In the genomic region with DNA sequence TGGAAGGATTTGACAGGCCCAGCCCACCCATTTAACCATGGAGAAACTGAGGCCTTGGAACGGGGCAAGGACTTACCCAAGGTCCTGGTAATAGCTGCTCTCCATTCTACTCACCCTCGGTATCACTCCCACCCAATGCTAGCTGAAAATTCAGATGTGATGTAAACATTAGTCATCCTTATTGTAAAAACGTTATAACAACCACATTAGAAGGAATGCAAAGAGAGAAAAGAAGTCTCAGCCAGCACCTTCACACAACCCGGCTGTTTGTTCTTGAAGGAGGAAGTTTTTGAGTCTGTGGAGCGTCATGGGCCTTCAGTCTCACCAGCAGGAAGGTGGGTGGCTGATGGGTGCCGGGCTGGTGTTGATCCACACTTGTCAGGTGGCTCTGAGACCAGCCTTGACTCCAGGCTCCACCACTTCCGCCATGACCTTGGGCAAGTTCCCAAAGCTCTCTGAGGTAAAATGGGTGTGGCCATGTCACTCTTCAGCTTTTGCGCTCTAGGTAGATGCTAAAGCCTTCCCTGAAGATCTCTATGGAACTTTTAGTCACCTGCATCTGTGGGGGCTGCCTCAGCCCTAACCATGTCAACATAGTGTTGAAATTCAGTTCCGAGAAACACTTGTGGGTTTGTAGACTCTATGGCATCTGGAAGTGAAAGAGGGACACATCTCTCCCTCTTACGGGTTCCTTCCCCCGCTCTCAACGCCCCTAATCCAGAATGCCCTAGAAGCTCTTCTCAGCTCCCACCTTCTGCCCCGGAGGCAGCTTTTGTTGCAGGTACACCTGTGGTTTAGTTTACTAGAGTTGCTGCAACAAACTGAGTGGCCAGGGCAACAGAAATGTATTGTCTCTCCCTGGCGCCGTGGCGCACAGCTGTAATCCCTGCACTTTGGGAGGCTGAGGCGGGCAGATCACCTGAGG, we compare ENCODE assay signal across 8 cellular contexts.
DNase-seq lines count a peak whose midpoint lies in the region; ATAC-seq lines count a peak whose summit lies in the region.

No MANE protein-coding gene starts in this region.

- in situ Hi-C loops in KBM-7 (cut with MboI; ENCODE audit: low pct_unique_long_range_greater_than_20kb, low sequenced_read_pairs) = no loop called here

- DNase-seq in KBM-7 (peak; percentile 43), inferior parietal cortex (ENCODE audit: extremely low spot score) (no peak), SHP77 treated with DMSO at 0.1 percent for 48 hours (lab: John Stamatoyannopoulos, UW) (no peak)
- DNase-seq in activated CD4-positive, alpha-beta T cell treated with anti-CD3 and anti-CD28 coated beads, Interleukin-2, amount 50 U/mL, for 48 hours = peak; percentile 88 to 91
- DNase-seq in effector memory CD8-positive, alpha-beta T cell = peak; percentile 80 to 82 (median 81)
- DNase-seq in stimulated activated CD8-positive, alpha-beta memory T cell treated with anti-CD3 and anti-CD28 coated beads, Interleukin-15, amount 100 ng/mL, for 24 hours (ENCODE audit: low read depth) = peak; percentile 49

- H3K27ac Mint-ChIP-seq in effector memory CD8-positive, alpha-beta T cell = peak overlapping the region; percentile 90 to 94

- no peaks in the 10 kb centered on the region for H3K27me3 Mint-ChIP-seq in effector memory CD8-positive, alpha-beta T cell

- no peaks in the 10 kb centered on the region for H3K9me3 Mint-ChIP-seq in effector memory CD8-positive, alpha-beta T cell

- H3K36me3 Mint-ChIP-seq in effector memory CD8-positive, alpha-beta T cell (ENCODE audit: insufficient read depth) = peaks cover 53% of the 10 kb centered on the region

- peak; percentile 93 for ATAC-seq in effector memory CD8-positive, alpha-beta T cell (replicated peaks)
- no peak for ATAC-seq in GM21737 (IDR thresholded peaks at IDR 0.05; ENCODE audit: unreplicated experiment)
- ATAC-seq in GM18498 (IDR thresholded peaks at IDR 0.05; ENCODE audit: unreplicated experiment) = no peak

- peaks cover 60 to 73% of the 10 kb centered on the region in 2 donors for H3K4me1 Mint-ChIP-seq in effector memory CD8-positive, alpha-beta T cell (ENCODE audit: low read depth in 2 of 2)

- H3K4me3 Mint-ChIP-seq in effector memory CD8-positive, alpha-beta T cell = peak overlapping the region; percentile 70 to 72

Comparison
In these comparisons a context has a peak if more than half of its experiments do, and no peak if none do; other contexts are left out.
1. DNase-seq: peak in KBM-7 (single experiment), activated CD4-positive, alpha-beta T cell treated with anti-CD3 and anti-CD28 coated beads, Interleukin-2, amount 50 U/mL, for 48 hours (2 of 2), effector memory CD8-positive, alpha-beta T cell (3 of 3) and stimulated activated CD8-positive, alpha-beta memory T cell treated with anti-CD3 and anti-CD28 coated beads, Interleukin-15, amount 100 ng/mL, for 24 hours (single experiment); none in inferior parietal cortex (single experiment) and SHP77 treated with DMSO at 0.1 percent for 48 hours (single experiment).